Comparison of ENCODE assay signal across 1 cellular context in genomic region chr19:33406521-33407139, GRCh38.
TF ChIP-seq lines count a peak whose summit lies in the region.

No MANE protein-coding gene starts in this region.

TF ChIP-seq in HEK293, 187 proteins besides CTCF, POLR2A, EP300 and RAD21 (continued from another document and continues in another):
- TF ChIP-seq KLF17 (tag by site-specific recombination; IDR thresholded peaks at IDR 0.05) (peak; percentile 89), KLF10 (tag by site-specific recombination; IDR thresholded peaks at IDR 0.05) (no peak), ZNF362 (tag by site-specific recombination; IDR thresholded peaks at IDR 0.05) (no peak), ZBTB7A (tag by site-specific recombination; IDR thresholded peaks at IDR 0.05; ENCODE audit: low read depth) (peak; percentile 86), ZNF785 (tag by site-specific recombination; IDR thresholded peaks at IDR 0.05) (peak; percentile 64; the same call in 1 of the 2 replicates), SCRT2 (tag by site-specific recombination; IDR thresholded peaks at IDR 0.05) (0 out of 2 replicates have a peak, but pooled peaks have one; percentile 44), ZNF768 (tag by site-specific recombination; IDR thresholded peaks at IDR 0.05) (no peak), ZNF610 (tag by site-specific recombination; IDR thresholded peaks at IDR 0.05; ENCODE audit: borderline replicate concordance) (no peak), PRDM10 (tag by site-specific recombination; IDR thresholded peaks at IDR 0.05) (peak; percentile 74), ZNF114 (tag by site-specific recombination; IDR thresholded peaks at IDR 0.05) (no peak), ZNF792 (tag by site-specific recombination; IDR thresholded peaks at IDR 0.05) (0 out of 2 replicates have a peak, but pooled peaks have one; percentile 66), GLIS2 (tag by site-specific recombination; IDR thresholded peaks at IDR 0.05) (peak; percentile 67; the same call in 1 of the 2 replicates), ZBTB49 (tag by site-specific recombination; IDR thresholded peaks at IDR 0.05; ENCODE audit: low read depth) (no peak), ELK4 (IDR thresholded peaks at IDR 0.05; ENCODE audit: borderline replicate concordance, low read depth, low read length) (no peak), ZNF18 (tag by site-specific recombination; IDR thresholded peaks at IDR 0.05) (no peak), KLF16 (tag by site-specific recombination; IDR thresholded peaks at IDR 0.05) (peak; percentile 46; the same call in 1 of the 2 replicates), ZFHX2 (tag by site-specific recombination; conservative IDR thresholded peaks at IDR 0.05) (peak; percentile 56; the same call in 1 of the 2 replicates), ZNF658 (tag by site-specific recombination; IDR thresholded peaks at IDR 0.05) (0 out of 2 replicates have a peak, but pooled peaks have one; percentile 10), BCL11A (tag by site-specific recombination; IDR thresholded peaks at IDR 0.05; ENCODE audit: low read depth) (no peak), REST (tag by site-specific recombination; IDR thresholded peaks at IDR 0.05) (0 out of 2 replicates have a peak, but pooled peaks have one; percentile 16), INSM2 (tag by site-specific recombination; IDR thresholded peaks at IDR 0.05) (no peak; the same call in 1 of the 2 replicates), ATF2 (tag by site-specific recombination; IDR thresholded peaks at IDR 0.05; ENCODE audit: low read depth) (no peak), GLIS1 (tag by site-specific recombination; IDR thresholded peaks at IDR 0.05) (peak; percentile 75), TCF7L2 (IDR thresholded peaks at IDR 0.05; ENCODE audit: borderline replicate concordance, low read depth, low read length) (no peak), ZIC2 (tag by site-specific recombination; IDR thresholded peaks at IDR 0.05) (peak; percentile 94), ZSCAN23 (tag by site-specific recombination; IDR thresholded peaks at IDR 0.05) (no peak), GLI2 (tag by site-specific recombination; IDR thresholded peaks at IDR 0.05; ENCODE audit: borderline replicate concordance, low read depth) (no peak), ZBTB20 (tag by site-specific recombination; IDR thresholded peaks at IDR 0.05) (no peak; the same call in 1 of the 2 replicates), REPIN1 (tag by site-specific recombination; IDR thresholded peaks at IDR 0.05; ENCODE audit: low read depth) (0 out of 2 replicates have a peak, but pooled peaks have one; percentile 62), ZNF221 (tag by site-specific recombination; IDR thresholded peaks at IDR 0.05; ENCODE audit: borderline replicate concordance) (no peak), ZFP3 (tag by site-specific recombination; IDR thresholded peaks at IDR 0.05; ENCODE audit: low read depth) (no peak), ZNF391 (tag by site-specific recombination; IDR thresholded peaks at IDR 0.05; ENCODE audit: borderline replicate concordance, low read depth) (0 out of 2 replicates have a peak, but pooled peaks have one; percentile 86), GLI4 (tag by site-specific recombination; IDR thresholded peaks at IDR 0.05) (0 out of 2 replicates have a peak, but pooled peaks have one; percentile 17), ZNF416 (tag by site-specific recombination; IDR thresholded peaks at IDR 0.05) (no peak), SALL2 (tag by site-specific recombination; IDR thresholded peaks at IDR 0.05; ENCODE audit: borderline replicate concordance) (no peak)
